In the genomic region with DNA sequence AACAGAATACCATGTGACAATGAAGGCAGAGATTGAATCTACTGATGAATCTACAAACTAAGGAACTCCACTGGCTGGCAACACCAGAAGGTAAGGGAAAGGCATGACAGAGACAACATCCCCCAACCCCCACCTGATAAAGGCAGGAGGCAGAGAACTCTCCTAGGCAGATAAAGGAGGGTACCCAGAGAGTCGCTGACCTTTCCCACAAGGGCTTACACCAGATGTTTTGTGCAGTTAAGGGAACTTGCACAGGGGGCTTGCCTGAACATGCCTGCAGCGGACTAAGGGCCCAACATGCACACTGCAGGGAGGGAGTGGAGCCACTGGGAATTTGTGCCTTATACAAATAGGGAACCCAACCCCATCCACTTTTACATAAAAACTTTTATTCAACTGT, we compare ENCODE assay signal across 1 cellular context.
A peak's percentile ranks its signal among the peaks of the same experiment; 100 is the strongest.
TF ChIP-seq lines count a peak whose summit lies in the region.

No MANE protein-coding gene starts in this region.

TF ChIP-seq in K562, 482 proteins besides CTCF, POLR2A, EP300 and RAD21 (continued from another document):
- TF ChIP-seq, protein P1, sequence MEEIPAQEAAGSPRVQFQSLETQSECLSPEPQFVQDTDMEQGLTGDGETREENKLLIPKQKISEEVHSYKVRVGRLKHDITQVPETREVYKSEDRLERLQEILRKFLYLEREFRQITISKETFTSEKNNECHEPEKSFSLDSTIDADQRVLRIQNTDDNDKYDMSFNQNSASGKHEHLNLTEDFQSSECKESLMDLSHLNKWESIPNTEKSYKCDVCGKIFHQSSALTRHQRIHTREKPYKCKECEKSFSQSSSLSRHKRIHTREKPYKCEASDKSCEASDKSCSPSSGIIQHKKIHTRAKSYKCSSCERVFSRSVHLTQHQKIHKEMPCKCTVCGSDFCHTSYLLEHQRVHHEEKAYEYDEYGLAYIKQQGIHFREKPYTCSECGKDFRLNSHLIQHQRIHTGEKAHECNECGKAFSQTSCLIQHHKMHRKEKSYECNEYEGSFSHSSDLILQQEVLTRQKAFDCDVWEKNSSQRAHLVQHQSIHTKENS (CRISPR knock-in tag; IDR thresholded peaks at IDR 0.05) = no peak
- TF ChIP-seq, protein P2, sequence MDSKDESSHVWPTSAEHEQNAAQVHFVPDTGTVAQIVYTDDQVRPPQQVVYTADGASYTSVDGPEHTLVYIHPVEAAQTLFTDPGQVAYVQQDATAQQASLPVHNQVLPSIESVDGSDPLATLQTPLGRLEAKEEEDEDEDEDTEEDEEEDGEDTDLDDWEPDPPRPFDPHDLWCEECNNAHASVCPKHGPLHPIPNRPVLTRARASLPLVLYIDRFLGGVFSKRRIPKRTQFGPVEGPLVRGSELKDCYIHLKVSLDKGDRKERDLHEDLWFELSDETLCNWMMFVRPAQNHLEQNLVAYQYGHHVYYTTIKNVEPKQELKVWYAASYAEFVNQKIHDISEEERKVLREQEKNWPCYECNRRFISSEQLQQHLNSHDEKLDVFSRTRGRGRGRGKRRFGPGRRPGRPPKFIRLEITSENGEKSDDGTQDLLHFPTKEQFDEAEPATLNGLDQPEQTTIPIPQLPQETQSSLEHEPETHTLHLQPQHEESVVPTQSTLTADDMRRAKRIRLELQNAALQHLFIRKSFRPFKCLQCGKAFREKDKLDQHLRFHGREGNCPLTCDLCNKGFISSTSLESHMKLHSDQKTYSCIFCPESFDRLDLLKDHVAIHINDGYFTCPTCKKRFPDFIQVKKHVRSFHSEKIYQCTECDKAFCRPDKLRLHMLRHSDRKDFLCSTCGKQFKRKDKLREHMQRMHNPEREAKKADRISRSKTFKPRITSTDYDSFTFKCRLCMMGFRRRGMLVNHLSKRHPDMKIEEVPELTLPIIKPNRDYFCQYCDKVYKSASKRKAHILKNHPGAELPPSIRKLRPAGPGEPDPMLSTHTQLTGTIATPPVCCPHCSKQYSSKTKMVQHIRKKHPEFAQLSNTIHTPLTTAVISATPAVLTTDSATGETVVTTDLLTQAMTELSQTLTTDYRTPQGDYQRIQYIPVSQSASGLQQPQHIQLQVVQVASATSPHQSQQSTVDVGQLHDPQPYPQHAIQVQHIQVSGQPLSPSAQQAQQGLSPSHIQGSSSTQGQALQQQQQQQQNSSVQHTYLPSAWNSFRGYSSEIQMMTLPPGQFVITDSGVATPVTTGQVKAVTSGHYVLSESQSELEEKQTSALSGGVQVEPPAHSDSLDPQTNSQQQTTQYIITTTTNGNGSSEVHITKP (IDR thresholded peaks at IDR 0.05; ENCODE audit: partially characterized antibody) = no peak
- no peak for TF ChIP-seq CHD2 (IDR thresholded peaks at IDR 0.05; ENCODE audit: low read depth, low read length)
- no peak for TF ChIP-seq ZC3H8 (IDR thresholded peaks at IDR 0.05)
- TF ChIP-seq CBFA2T2 (conservative IDR thresholded peaks at IDR 0.05) = peak; percentile 56
- peak; percentile 37; the same call in 1 of the 2 replicates for TF ChIP-seq DMBX1 (CRISPR knock-in tag; IDR thresholded peaks at IDR 0.05; ENCODE audit: borderline replicate concordance)
- TF ChIP-seq NCOR1 (IDR thresholded peaks at IDR 0.05) = peak; percentile 30; the same call in 1 of the 2 replicates
- TF ChIP-seq CEBPG (CRISPR knock-in tag; IDR thresholded peaks at IDR 0.05) = no peak
- TF ChIP-seq CEBPG (tag; conservative IDR thresholded peaks at IDR 0.05 in 1 of 2, IDR thresholded peaks at IDR 0.05 in 1 of 2) = no peak
- TF ChIP-seq CBFA2T3 (IDR thresholded peaks at IDR 0.05) = peak; percentile 81
- no peak for TF ChIP-seq KHSRP (IDR thresholded peaks at IDR 0.05)
- TF ChIP-seq, protein P3, sequence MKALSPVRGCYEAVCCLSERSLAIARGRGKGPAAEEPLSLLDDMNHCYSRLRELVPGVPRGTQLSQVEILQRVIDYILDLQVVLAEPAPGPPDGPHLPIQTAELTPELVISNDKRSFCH (CRISPR knock-in tag; IDR thresholded peaks at IDR 0.05) = no peak
- TF ChIP-seq, protein P3 (tag; IDR thresholded peaks at IDR 0.05) = peak; percentile 96
- TF ChIP-seq ZNF408 (CRISPR knock-in tag; IDR thresholded peaks at IDR 0.05; ENCODE audit: low read depth) = no peak
- no peak for TF ChIP-seq ZNF644 (tag; IDR thresholded peaks at IDR 0.05; ENCODE audit: low read depth)
- TF ChIP-seq GABPB2 (CRISPR knock-in tag; conservative IDR thresholded peaks at IDR 0.05) = no peak
- TF ChIP-seq ILF3 (IDR thresholded peaks at IDR 0.05; ENCODE audit: borderline replicate concordance) = no peak
- TF ChIP-seq CBFB (CRISPR knock-in tag; IDR thresholded peaks at IDR 0.05) = no peak
- TF ChIP-seq, protein P4, sequence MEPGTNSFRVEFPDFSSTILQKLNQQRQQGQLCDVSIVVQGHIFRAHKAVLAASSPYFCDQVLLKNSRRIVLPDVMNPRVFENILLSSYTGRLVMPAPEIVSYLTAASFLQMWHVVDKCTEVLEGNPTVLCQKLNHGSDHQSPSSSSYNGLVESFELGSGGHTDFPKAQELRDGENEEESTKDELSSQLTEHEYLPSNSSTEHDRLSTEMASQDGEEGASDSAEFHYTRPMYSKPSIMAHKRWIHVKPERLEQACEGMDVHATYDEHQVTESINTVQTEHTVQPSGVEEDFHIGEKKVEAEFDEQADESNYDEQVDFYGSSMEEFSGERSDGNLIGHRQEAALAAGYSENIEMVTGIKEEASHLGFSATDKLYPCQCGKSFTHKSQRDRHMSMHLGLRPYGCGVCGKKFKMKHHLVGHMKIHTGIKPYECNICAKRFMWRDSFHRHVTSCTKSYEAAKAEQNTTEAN (CRISPR knock-in tag; IDR thresholded peaks at IDR 0.05) = no peak
- no peak for TF ChIP-seq ETV6 (IDR thresholded peaks at IDR 0.05; ENCODE audit: borderline replicate concordance in 1 of 2, low read depth in 2 of 2, low read length in 1 of 2)
- TF ChIP-seq ETV6 (CRISPR knock-in tag; IDR thresholded peaks at IDR 0.05; ENCODE audit: borderline replicate concordance) = no peak
- TF ChIP-seq TEAD4 (IDR thresholded peaks at IDR 0.05; ENCODE audit: low read length) = peak; percentile 35; the same call in 1 of the 2 replicates
- TF ChIP-seq TEAD4 (CRISPR knock-in tag; IDR thresholded peaks at IDR 0.05; ENCODE audit: borderline replicate concordance) = no peak
- no peak for TF ChIP-seq NR2C1 (IDR thresholded peaks at IDR 0.05)
- 0 out of 2 replicates have a peak, but pooled peaks have one; percentile 12 for TF ChIP-seq NR2C1 (tag; IDR thresholded peaks at IDR 0.05)
- TF ChIP-seq, protein P5, sequence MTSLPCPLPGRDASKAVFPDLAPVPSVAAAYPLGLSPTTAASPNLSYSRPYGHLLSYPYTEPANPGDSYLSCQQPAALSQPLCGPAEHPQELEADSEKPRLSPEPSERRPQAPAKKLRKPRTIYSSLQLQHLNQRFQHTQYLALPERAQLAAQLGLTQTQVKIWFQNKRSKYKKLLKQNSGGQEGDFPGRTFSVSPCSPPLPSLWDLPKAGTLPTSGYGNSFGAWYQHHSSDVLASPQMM (CRISPR knock-in tag; IDR thresholded peaks at IDR 0.05) = no peak
- peak; percentile 38; the same call in 1 of the 2 replicates for TF ChIP-seq POLR2AphosphoS5 (IDR thresholded peaks at IDR 0.05; ENCODE audit: control insufficient read depth, insufficient read depth, low read depth, low read length)
- TF ChIP-seq, protein P6, sequence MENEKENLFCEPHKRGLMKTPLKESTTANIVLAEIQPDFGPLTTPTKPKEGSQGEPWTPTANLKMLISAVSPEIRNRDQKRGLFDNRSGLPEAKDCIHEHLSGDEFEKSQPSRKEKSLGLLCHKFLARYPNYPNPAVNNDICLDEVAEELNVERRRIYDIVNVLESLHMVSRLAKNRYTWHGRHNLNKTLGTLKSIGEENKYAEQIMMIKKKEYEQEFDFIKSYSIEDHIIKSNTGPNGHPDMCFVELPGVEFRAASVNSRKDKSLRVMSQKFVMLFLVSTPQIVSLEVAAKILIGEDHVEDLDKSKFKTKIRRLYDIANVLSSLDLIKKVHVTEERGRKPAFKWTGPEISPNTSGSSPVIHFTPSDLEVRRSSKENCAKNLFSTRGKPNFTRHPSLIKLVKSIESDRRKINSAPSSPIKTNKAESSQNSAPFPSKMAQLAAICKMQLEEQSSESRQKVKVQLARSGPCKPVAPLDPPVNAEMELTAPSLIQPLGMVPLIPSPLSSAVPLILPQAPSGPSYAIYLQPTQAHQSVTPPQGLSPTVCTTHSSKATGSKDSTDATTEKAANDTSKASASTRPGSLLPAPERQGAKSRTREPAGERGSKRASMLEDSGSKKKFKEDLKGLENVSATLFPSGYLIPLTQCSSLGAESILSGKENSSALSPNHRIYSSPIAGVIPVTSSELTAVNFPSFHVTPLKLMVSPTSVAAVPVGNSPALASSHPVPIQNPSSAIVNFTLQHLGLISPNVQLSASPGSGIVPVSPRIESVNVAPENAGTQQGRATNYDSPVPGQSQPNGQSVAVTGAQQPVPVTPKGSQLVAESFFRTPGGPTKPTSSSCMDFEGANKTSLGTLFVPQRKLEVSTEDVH (IDR thresholded peaks at IDR 0.05; ENCODE audit: low read depth, partially characterized antibody) = no peak
- TF ChIP-seq TCF3 (CRISPR knock-in tag; IDR thresholded peaks at IDR 0.05) = peak; percentile 64
